1 cellular context compared by ENCODE assay signal in genomic region chr9:128552153-128552743, GRCh38.
TF ChIP-seq lines count a peak whose summit lies in the region.

Gene SPTAN1, plus strand, starts transcription at chr9:128552587. Its CDS starts 14,154 bp downstream, at chr9:128566741.

TF ChIP-seq in HepG2, 621 proteins besides CTCF, POLR2A, EP300 and RAD21 (continued from another document and continues in another):
- TF ChIP-seq ZNF318 (CRISPR knock-in tag; IDR thresholded peaks at IDR 0.05) (no peak), NFIC (IDR thresholded peaks at IDR 0.05; ENCODE audit: low read length) (no peak), DPF2 (CRISPR knock-in tag; IDR thresholded peaks at IDR 0.05; ENCODE audit: borderline replicate concordance, low read depth) (no peak), NCOA2 (CRISPR knock-in tag; IDR thresholded peaks at IDR 0.05) (no peak), HNF4A (CRISPR knock-in tag; IDR thresholded peaks at IDR 0.05) (no peak), MLXIP (CRISPR knock-in tag; IDR thresholded peaks at IDR 0.05; ENCODE audit: borderline replicate concordance) (no peak), CREM (IDR thresholded peaks at IDR 0.05) (no peak), CREM (CRISPR knock-in tag; IDR thresholded peaks at IDR 0.05) (no peak), GFI1 (CRISPR knock-in tag; IDR thresholded peaks at IDR 0.05; ENCODE audit: borderline replicate concordance) (no peak), HNF1B (CRISPR knock-in tag; IDR thresholded peaks at IDR 0.05) (no peak), RBM39 (IDR thresholded peaks at IDR 0.05; ENCODE audit: low read depth, low read length, poor library complexity, severe bottlenecking) (no peak), SRF (IDR thresholded peaks at IDR 0.05; ENCODE audit: low read depth, low read length) (no peak), ZNF101 (CRISPR knock-in tag; IDR thresholded peaks at IDR 0.05; ENCODE audit: borderline replicate concordance, low read depth) (no peak), SP4 (CRISPR knock-in tag; IDR thresholded peaks at IDR 0.05) (no peak), E2F1 (CRISPR knock-in tag; IDR thresholded peaks at IDR 0.05) (0 out of 2 replicates have a peak, but pooled peaks have one; percentile 55), SNAPC5 (CRISPR knock-in tag; IDR thresholded peaks at IDR 0.05; ENCODE audit: borderline replicate concordance) (no peak), ZNF782 (CRISPR knock-in tag; IDR thresholded peaks at IDR 0.05; ENCODE audit: borderline replicate concordance) (no peak), GTF2F1 (IDR thresholded peaks at IDR 0.05; ENCODE audit: low read length) (peak; percentile 60; the same call in 1 of the 2 replicates), SRSF1 (optimal IDR thresholded peaks at IDR 0.05; ENCODE audit: low read depth, low read length) (peak; percentile 16), ZNF484 (CRISPR knock-in tag; IDR thresholded peaks at IDR 0.05; ENCODE audit: borderline replicate concordance, low read depth) (no peak), MBD4 (IDR thresholded peaks at IDR 0.05; ENCODE audit: borderline replicate concordance, low read length) (no peak), HMG20B (CRISPR knock-in tag; conservative IDR thresholded peaks at IDR 0.05) (0 out of 2 replicates have a peak, but pooled peaks have one; percentile 32), CBX5 (CRISPR knock-in tag; IDR thresholded peaks at IDR 0.05; ENCODE audit: borderline replicate concordance) (no peak), PBX3 (CRISPR knock-in tag; IDR thresholded peaks at IDR 0.05; ENCODE audit: borderline replicate concordance) (no peak), ZC3H4 (CRISPR knock-in tag; IDR thresholded peaks at IDR 0.05; ENCODE audit: borderline replicate concordance) (no peak), SP1 (IDR thresholded peaks at IDR 0.05) (no peak), SP1 (CRISPR knock-in tag; IDR thresholded peaks at IDR 0.05) (peak; percentile 61), NR1H2 (CRISPR knock-in tag; IDR thresholded peaks at IDR 0.05; ENCODE audit: borderline replicate concordance, low read depth) (no peak), BRD4 (CRISPR knock-in tag; IDR thresholded peaks at IDR 0.05) (no peak), ELF4 (CRISPR knock-in tag; IDR thresholded peaks at IDR 0.05; ENCODE audit: borderline replicate concordance) (no peak), TCF7L2 (IDR thresholded peaks at IDR 0.05; ENCODE audit: low read depth, low read length) (no peak), ZXDC (CRISPR knock-in tag; IDR thresholded peaks at IDR 0.05) (peak; percentile 73; the same call in 1 of the 2 replicates), PRMT3 (CRISPR knock-in tag; IDR thresholded peaks at IDR 0.05; ENCODE audit: borderline replicate concordance, low read depth) (peak; percentile 54; the same call in 1 of the 2 replicates), MED1 (CRISPR knock-in tag; IDR thresholded peaks at IDR 0.05) (no peak), NR0B2 (CRISPR knock-in tag; IDR thresholded peaks at IDR 0.05) (no peak), ZNF569 (CRISPR knock-in tag; IDR thresholded peaks at IDR 0.05; ENCODE audit: borderline replicate concordance) (no peak), ZNF850 (CRISPR knock-in tag; conservative IDR thresholded peaks at IDR 0.05) (no peak), ZNF574 (CRISPR knock-in tag; IDR thresholded peaks at IDR 0.05) (peak; percentile 24; the same call in 1 of the 2 replicates)
